17 cellular contexts compared by ENCODE assay signal in genomic region chr16:84905965-84906460, GRCh38.
A peak's percentile ranks its signal among the peaks of the same experiment; 100 is the strongest.
DNase-seq lines count a peak whose midpoint lies in the region; ATAC-seq, FAIRE-seq and TF ChIP-seq lines count a peak whose summit lies in the region.
"Had no signal": no experiment of that assay in that cellular context is flagged by ENCODE, and none has a peak within 500 bp of the region (broad histone marks: within the 10 kb centered on the region; RNA-seq: fewer than 3 reads in every experiment).

No MANE protein-coding gene starts in this region.

- H2AFZ ChIP-seq in GM23338: no peak overlapping the region

- peaks cover 5% of the 10 kb centered on the region for H3K27me3 Mint-ChIP-seq in GM23338 (ENCODE audit: insufficient read depth, low read depth, poor library complexity)
- H3K27me3 Mint-ChIP-seq: T-helper 17 cell had no signal

- no peak for FAIRE-seq in kidney (lab: Jason Lieb, UNC)
- FAIRE-seq: GM19239 had no signal

- H3K9me3 ChIP-seq in kidney (ENCODE audit: control insufficient read depth in 1 of 2, low read length in 2 of 2): no peaks in the 10 kb centered on the region
- H3K9me3 ChIP-seq: BE2C, Peyer's patch had no signal

- no peaks in the 10 kb centered on the region for H3K9me3 Mint-ChIP-seq in GM23338
- H3K9me3 Mint-ChIP-seq: CD8-positive, alpha-beta T cell had no signal

- H3K79me2 ChIP-seq in GM23338 (replicated peaks; ENCODE audit: insufficient read depth): no peaks in the 10 kb centered on the region

- H3K9ac ChIP-seq in kidney (ENCODE audit: low read length in 2 of 2): no peak overlapping the region

- H4K20me1 ChIP-seq in GM23338 (replicated peaks; ENCODE audit: insufficient read depth): no peaks in the 10 kb centered on the region

- H3K4me2 ChIP-seq in GM23338: no peak overlapping the region

- no peak overlapping the region for H3K4me3 Mint-ChIP-seq in GM23338
- H3K4me3 Mint-ChIP-seq: CD8-positive, alpha-beta T cell; T-helper 17 cell had no signal

- no peaks in the 10 kb centered on the region for H3K9me2 ChIP-seq in GM23338 (ENCODE audit: insufficient read depth)

- H3K4me1 ChIP-seq in GM23338 (ENCODE audit: insufficient read depth) (no peaks in the 10 kb centered on the region), kidney (ENCODE audit: control insufficient read depth in 1 of 2, insufficient read depth in 1 of 2, low read depth in 1 of 2, low read length in 2 of 2) (no peaks in the 10 kb centered on the region)
- H3K4me1 ChIP-seq: BE2C had no signal

- no peaks in the 10 kb centered on the region for H3F3A ChIP-seq in GM23338 (replicated peaks; ENCODE audit: low read depth)

- peak in 1 of 2 experiments; percentile 56; a peak in 2 of 4 replicates for TF ChIP-seq CTCF in GM23338 (conservative IDR thresholded peaks at IDR 0.05; ENCODE audit: low read depth in 2 of 2)
- no peak for TF ChIP-seq CTCF in kidney (IDR thresholded peaks at IDR 0.05; ENCODE audit: borderline replicate concordance, extremely low read depth, insufficient read depth)

- DNase-seq in GM23338 (ENCODE audit: low spot score) (no peak), RPMI8226 (peak; percentile 41), kidney (peak; percentile 32), NCI-H1105 (lab: John Stamatoyannopoulos, UW) (no peak), GM19238 (ENCODE audit: insufficient read length, low spot score) (no peak)
- DNase-seq: BE2C; CD8-positive, alpha-beta T cell; EL; NCI-H1930; NCI-H226; NCI-H748 treated with DMSO at 0.1 percent for 48 hours; Peyer's patch; SHP77 treated with DMSO at 0.1 percent for 48 hours; T-helper 17 cell had no signal

- TF ChIP-seq EP300 in Ishikawa (IDR thresholded peaks at IDR 0.05; ENCODE audit: borderline replicate concordance): no peak

- H3K36me3 Mint-ChIP-seq in GM23338 (ENCODE audit: low read depth): no peaks in the 10 kb centered on the region
- H3K36me3 Mint-ChIP-seq: CD8-positive, alpha-beta T cell had no signal

- H3K4me3 ChIP-seq in GM23338 (no peak overlapping the region), kidney (ENCODE audit: low read length in 2 of 2) (no peak overlapping the region)
- H3K4me3 ChIP-seq: Peyer's patch had no signal

- peak; percentile 63 for ATAC-seq in GM23338
- ATAC-seq in GM19455 (IDR thresholded peaks at IDR 0.05; ENCODE audit: unreplicated experiment): no peak
- ATAC-seq: CD8-positive, alpha-beta T cell; T-helper 17 cell had no signal

- intact Hi-C loops in kidney (cut with DNase I): no loop called here

- peak; percentile 9; the same call in 1 of the 2 replicates for TF ChIP-seq RAD21 in Ishikawa (IDR thresholded peaks at IDR 0.05; ENCODE audit: low read depth)

- H3K27ac ChIP-seq in GM23338 (ENCODE audit: low read depth) (no peak overlapping the region), kidney (ENCODE audit: low read depth in 2 of 2, low read length in 2 of 2) (no peak overlapping the region)
- H3K27ac ChIP-seq: Peyer's patch had no signal

- no peaks in the 10 kb centered on the region for H3K36me3 ChIP-seq in GM23338 (ENCODE audit: insufficient read depth)
- no peaks in the 10 kb centered on the region for H3K36me3 ChIP-seq in kidney (ENCODE audit: control insufficient read depth in 1 of 2, insufficient read depth in 2 of 2, low read length in 2 of 2)
- H3K36me3 ChIP-seq: BE2C had no signal

- H3K27me3 ChIP-seq in GM23338 (ENCODE audit: insufficient read depth): no peaks in the 10 kb centered on the region
- H3K27me3 ChIP-seq: BE2C, Peyer's patch had no signal

- H3K27ac Mint-ChIP-seq in GM23338: no peak overlapping the region
- H3K27ac Mint-ChIP-seq: CD8-positive, alpha-beta T cell; T-helper 17 cell had no signal

- H3K4me1 Mint-ChIP-seq in GM23338: no peaks in the 10 kb centered on the region

TF ChIP-seq in GM23338, 12 proteins besides CTCF, POLR2A, EP300 and RAD21 (continues in another document):
- TF ChIP-seq NANOG (IDR thresholded peaks at IDR 0.05; ENCODE audit: borderline replicate concordance): no peak
- TF ChIP-seq ZNF114 (CRISPR knock-in tag; IDR thresholded peaks at IDR 0.05): no peak
- no peak for TF ChIP-seq EZH2 (IDR thresholded peaks at IDR 0.05; ENCODE audit: low read depth, unreplicated experiment)
- TF ChIP-seq POLR2AphosphoS5 (IDR thresholded peaks at IDR 0.05; ENCODE audit: low read depth): no peak
- TF ChIP-seq ZNF331 (CRISPR knock-in tag; IDR thresholded peaks at IDR 0.05; ENCODE audit: low read depth): no peak

TF ChIP-seq in Ishikawa, 13 proteins besides CTCF, POLR2A, EP300 and RAD21:
- TF ChIP-seq REST (IDR thresholded peaks at IDR 0.05; ENCODE audit: low read depth): no peak
- TF ChIP-seq ZBTB7A (IDR thresholded peaks at IDR 0.05; ENCODE audit: low read depth): no peak
- TF ChIP-seq MAX (IDR thresholded peaks at IDR 0.05): no peak
- TF ChIP-seq FOXM1 (IDR thresholded peaks at IDR 0.05; ENCODE audit: borderline replicate concordance, low read depth): no peak
- TF ChIP-seq USF1 (IDR thresholded peaks at IDR 0.05): no peak
- TF ChIP-seq YY1 (IDR thresholded peaks at IDR 0.05; ENCODE audit: low read depth): no peak
- TF ChIP-seq EGR1 (IDR thresholded peaks at IDR 0.05): no peak
- no peak for TF ChIP-seq NFIC (IDR thresholded peaks at IDR 0.05)

Comparison
In these comparisons a context has a peak if more than half of its experiments do, and no peak if none do; other contexts are left out.
1. DNase-seq: peak in RPMI8226 (single experiment) and kidney (single experiment); none in GM23338 (single experiment), NCI-H1105 (single experiment) and GM19238 (single experiment).